ENCODE assay signal across 1 cellular context in genomic region chr7:35967366-35968139, GRCh38.
TF ChIP-seq lines count a peak whose summit lies in the region.

No MANE protein-coding gene starts in this region.

TF ChIP-seq in endothelial cell of umbilical vein, 7 proteins besides CTCF, POLR2A, EP300 and RAD21:
- no peak for TF ChIP-seq GATA2 (IDR thresholded peaks at IDR 0.05; ENCODE audit: insufficient read depth, insufficient read length, low read depth, low read length)
- no peak for TF ChIP-seq MAX (IDR thresholded peaks at IDR 0.05; ENCODE audit: insufficient read depth, insufficient read length)
- no peak for TF ChIP-seq EZH2 (IDR thresholded peaks at IDR 0.05; ENCODE audit: borderline replicate concordance, low read depth, low read length, severe bottlenecking)
- no peak for TF ChIP-seq MYC (IDR thresholded peaks at IDR 0.05; ENCODE audit: low read depth, low read length)
- no peak for TF ChIP-seq FOS (IDR thresholded peaks at IDR 0.05; ENCODE audit: borderline replicate concordance, insufficient read depth, low read length)
- TF ChIP-seq JUN (IDR thresholded peaks at IDR 0.05; ENCODE audit: borderline replicate concordance, insufficient read depth, insufficient read length, low read depth), result no peak
- TF ChIP-seq POLR2AphosphoS5 (IDR thresholded peaks at IDR 0.05; ENCODE audit: insufficient read depth, low read depth, low read length), result no peak
